ENCODE assay signal across 1 cellular context in the genomic region with DNA sequence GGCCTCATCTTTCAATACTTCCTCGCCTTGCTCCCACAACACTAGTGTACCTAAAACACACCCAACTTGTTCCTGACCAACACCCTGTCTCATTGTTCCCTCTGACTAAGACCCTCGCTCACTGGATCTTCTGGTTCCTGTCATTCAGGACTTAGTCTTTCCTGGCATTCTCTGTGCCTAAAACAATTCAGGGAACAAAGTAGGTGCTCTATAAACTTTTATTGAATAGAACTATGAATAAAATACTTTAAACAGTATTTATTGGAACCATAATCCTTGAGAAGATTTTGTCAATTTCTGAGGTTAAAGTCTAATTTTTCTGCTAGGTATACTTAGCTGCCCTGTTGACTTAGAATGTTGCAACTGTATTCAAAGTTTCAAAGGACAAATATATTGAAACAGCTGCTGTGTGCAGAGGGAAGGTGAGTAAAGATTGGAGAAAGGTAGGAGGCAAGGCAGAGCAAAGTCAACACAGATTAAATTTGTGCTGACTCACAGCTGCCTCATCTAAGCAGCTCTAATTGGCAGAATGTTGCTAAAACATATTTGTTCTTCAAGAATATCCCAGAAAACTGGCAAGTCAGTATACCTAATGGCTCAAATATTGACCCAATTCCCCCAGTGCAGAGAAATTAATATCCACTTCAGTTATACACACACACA.
TF ChIP-seq lines count a peak whose summit lies in the region.

No MANE protein-coding gene starts in this region.

TF ChIP-seq in H1, 55 proteins besides CTCF, POLR2A, EP300 and RAD21:
- TF ChIP-seq BCL11A (IDR thresholded peaks at IDR 0.05; ENCODE audit: low read depth in 2 of 2, low read length in 2 of 2) (no peak), BACH1 (IDR thresholded peaks at IDR 0.05; ENCODE audit: low read length) (peak; percentile 42; the same call in 1 of the 2 replicates)
